Comparison of ENCODE assay signal across 1 cellular context in genomic region chrX:37745354-37745753, GRCh38.
TF ChIP-seq lines count a peak whose summit lies in the region.

No MANE protein-coding gene starts in this region.

TF ChIP-seq in endothelial cell of umbilical vein, 7 proteins besides CTCF, POLR2A, EP300 and RAD21 (continued from another document):
- TF ChIP-seq EZH2 (IDR thresholded peaks at IDR 0.05; ENCODE audit: borderline replicate concordance, low read depth, low read length, severe bottlenecking): no peak
- no peak for TF ChIP-seq MAX (IDR thresholded peaks at IDR 0.05; ENCODE audit: insufficient read depth, insufficient read length)
- TF ChIP-seq GATA2 (IDR thresholded peaks at IDR 0.05; ENCODE audit: insufficient read depth, insufficient read length, low read depth, low read length): no peak
- TF ChIP-seq FOS (IDR thresholded peaks at IDR 0.05; ENCODE audit: borderline replicate concordance, insufficient read depth, low read length): no peak
- TF ChIP-seq MYC (IDR thresholded peaks at IDR 0.05; ENCODE audit: low read depth, low read length): no peak
- no peak for TF ChIP-seq JUN (IDR thresholded peaks at IDR 0.05; ENCODE audit: borderline replicate concordance, insufficient read depth, insufficient read length, low read depth)
TF ChIP-seq in endothelial cell of umbilical vein: peak in this region for 0.
